18 cellular contexts compared by ENCODE assay signal in genomic region chr1:47970882-47971281, GRCh38. TPM values are rescaled to one million over a fixed set of nuclear protein-coding genes. Genes with fewer than 3 reads are reported as not detected.
DNase-seq lines count a peak whose midpoint lies in the region; ATAC-seq, FAIRE-seq and TF ChIP-seq lines count a peak whose summit lies in the region.
"Had no signal": no experiment of that assay in that cellular context is flagged by ENCODE, and none has a peak within 500 bp of the region (broad histone marks: within the 10 kb centered on the region; RNA-seq: fewer than 3 reads in every experiment).

No MANE protein-coding gene starts in this region.

- no peak overlapping the region for H2BK5ac ChIP-seq in neuronal stem cell (ENCODE audit: low read length)

- no peak for TF ChIP-seq CTCF in PC-3 (conservative IDR thresholded peaks at IDR 0.05; ENCODE audit: low read depth, low read length)
- no peak for TF ChIP-seq CTCF in bronchial epithelial cell (IDR thresholded peaks at IDR 0.05; ENCODE audit: insufficient read depth, low read length, severe bottlenecking)
- no peak for TF ChIP-seq CTCF in breast epithelium (IDR thresholded peaks at IDR 0.05)
- TF ChIP-seq CTCF in CD4-positive, alpha-beta T cell (IDR thresholded peaks at IDR 0.05), result no peak

- no peak overlapping the region for H4K8ac ChIP-seq in neuronal stem cell (ENCODE audit: low read depth, low read length)

- H2AFZ ChIP-seq in PC-3 (ENCODE audit: low read length) (no peak overlapping the region), neuronal stem cell (ENCODE audit: low read length) (no peak overlapping the region)
- H2AFZ ChIP-seq: GM23248 had no signal

- no peaks in the 10 kb centered on the region for H3K79me2 ChIP-seq in PC-3 (ENCODE audit: low read length)

- H3K36me3 ChIP-seq in PC-3 (ENCODE audit: low read depth, low read length), result no peaks in the 10 kb centered on the region
- H3K36me3 ChIP-seq in bronchial epithelial cell (ENCODE audit: control insufficient read depth, insufficient read depth, low read length), result no peaks in the 10 kb centered on the region
- no peaks in the 10 kb centered on the region for H3K36me3 ChIP-seq in neuronal stem cell (replicated peaks in 1 of 2; ENCODE audit: control insufficient read depth in 2 of 2, insufficient read depth in 2 of 2, low read length in 2 of 2)
- H3K36me3 ChIP-seq in breast epithelium, result no peaks in the 10 kb centered on the region
- H3K36me3 ChIP-seq: BE2C had no signal

- no peaks in the 10 kb centered on the region for H3K9me3 ChIP-seq in PC-3 (ENCODE audit: low read length)
- peaks cover 0 to 2% of the 10 kb centered on the region in 2 donors for H3K9me3 ChIP-seq in neuronal stem cell (replicated peaks in 1 of 2; ENCODE audit: control insufficient read depth in 2 of 2, insufficient read depth in 1 of 2, low read depth in 1 of 2, low read length in 2 of 2)
- H3K9me3 ChIP-seq in breast epithelium, result no peaks in the 10 kb centered on the region
- no peaks in the 10 kb centered on the region for H3K9me3 ChIP-seq in CD4-positive, alpha-beta T cell (ENCODE audit: control insufficient read depth, low read length)
- H3K9me3 ChIP-seq: BE2C had no signal

- H3K14ac ChIP-seq in neuronal stem cell (ENCODE audit: low read length), result no peak overlapping the region

- no peaks in the 10 kb centered on the region for H3K4me1 ChIP-seq in PC-3 (ENCODE audit: insufficient read depth, low read length)
- no peaks in the 10 kb centered on the region for H3K4me1 ChIP-seq in neuronal stem cell (ENCODE audit: control insufficient read depth in 2 of 2, insufficient read depth in 1 of 2, low read depth in 1 of 2, low read length in 2 of 2)
- H3K4me1 ChIP-seq in breast epithelium, result no peaks in the 10 kb centered on the region
- H3K4me1 ChIP-seq: BE2C had no signal

- H4K20me1 ChIP-seq in PC-3 (ENCODE audit: low read length), result no peaks in the 10 kb centered on the region

- no peaks in the 10 kb centered on the region for H3K27me3 ChIP-seq in PC-3 (ENCODE audit: low read length)
- H3K27me3 ChIP-seq in bronchial epithelial cell (ENCODE audit: control insufficient read depth, insufficient read depth, low read length), result peaks cover 3% of the 10 kb centered on the region
- no peaks in the 10 kb centered on the region for H3K27me3 ChIP-seq in neuronal stem cell (ENCODE audit: control insufficient read depth in 3 of 3, insufficient read depth in 3 of 3, low read depth in 1 of 3, low read length in 3 of 3)
- H3K27me3 ChIP-seq in breast epithelium, result no peaks in the 10 kb centered on the region
- no peaks in the 10 kb centered on the region for H3K27me3 ChIP-seq in CD4-positive, alpha-beta T cell (ENCODE audit: control insufficient read depth, insufficient read depth, low read length)
- H3K27me3 ChIP-seq: BE2C had no signal

- intact Hi-C loops in PC-3 (cut with micrococcal nuclease) (no loop called here), breast epithelium (cut with DNase I; ENCODE audit: low total_unique reads) (no loop called here)
- intact Hi-C loops in CD4-positive, alpha-beta T cell (cut with DNase I, micrococcal nuclease), result no loop called here

- H3K23ac ChIP-seq in neuronal stem cell (ENCODE audit: low read depth, low read length, poor library complexity), result no peak overlapping the region

- no peak for TF ChIP-seq POLR2A in breast epithelium (IDR thresholded peaks at IDR 0.05)

- H2BK12ac ChIP-seq in neuronal stem cell (ENCODE audit: low read length), result no peak overlapping the region

- H3K9ac ChIP-seq in PC-3 (ENCODE audit: low read length) (no peak overlapping the region), neuronal stem cell (ENCODE audit: low read depth, low read length, poor library complexity) (no peak overlapping the region)
- H3K9ac ChIP-seq: GM23248 had no signal

- H3K27me3 Mint-ChIP-seq in CD4-positive, alpha-beta T cell, result peaks cover 13% of the 10 kb centered on the region

- no peaks in the 10 kb centered on the region for H3K4me1 Mint-ChIP-seq in CD4-positive, alpha-beta T cell (ENCODE audit: low read depth)
- H3K4me1 Mint-ChIP-seq: CD4-positive, alpha-beta memory T cell had no signal

- POLR2A ChIA-PET in PC-3 (lab: Charles Lee; ENCODE audit: unreplicated experiment), result no interaction called here
- POLR2A ChIA-PET in CD4-positive, alpha-beta T cell (lab: Charles Lee), result no interaction called here

- ATAC-seq in PC-3, result peak; percentile 24; the same call in 1 of the 2 replicates
- no peak for ATAC-seq in CD4-positive, alpha-beta T cell (ENCODE audit: poor library complexity)

- H3K4me2 ChIP-seq in PC-3 (ENCODE audit: low read length) (no peak overlapping the region), neuronal stem cell (ENCODE audit: insufficient read depth, low read length, poor library complexity, severe bottlenecking) (no peak overlapping the region)

- H3K9me3 Mint-ChIP-seq in CD4-positive, alpha-beta T cell, result no peaks in the 10 kb centered on the region
- H3K9me3 Mint-ChIP-seq: CD4-positive, alpha-beta memory T cell had no signal

- H3K79me1 ChIP-seq in neuronal stem cell (ENCODE audit: low read depth, low read length), result no peaks in the 10 kb centered on the region

- H3K36me3 Mint-ChIP-seq in CD4-positive, alpha-beta T cell (ENCODE audit: low read depth), result no peaks in the 10 kb centered on the region
- H3K36me3 Mint-ChIP-seq: CD4-positive, alpha-beta memory T cell had no signal

- no peak overlapping the region for H2BK15ac ChIP-seq in neuronal stem cell (ENCODE audit: low read length)

- no peaks in the 10 kb centered on the region for H3F3A ChIP-seq in PC-3 (ENCODE audit: low read length, unreplicated experiment)

- no peak overlapping the region for H4K91ac ChIP-seq in neuronal stem cell (ENCODE audit: low read depth, low read length, poor library complexity)

- H3K4ac ChIP-seq in neuronal stem cell (ENCODE audit: low read length), result no peak overlapping the region

- H3K27ac ChIP-seq in PC-3 (ENCODE audit: low read length), result no peak overlapping the region
- H3K27ac ChIP-seq in neuronal stem cell (replicated peaks; ENCODE audit: low read length), result no peak overlapping the region
- H3K27ac ChIP-seq in breast epithelium, result no peak overlapping the region
- no peak overlapping the region for H3K27ac ChIP-seq in CD4-positive, alpha-beta T cell (ENCODE audit: low read depth, low read length)
- H3K27ac ChIP-seq: GM23248 had no signal

- H3K4me3 Mint-ChIP-seq in CD4-positive, alpha-beta T cell, result no peak overlapping the region
- H3K4me3 Mint-ChIP-seq: CD4-positive, alpha-beta memory T cell had no signal

- H2AK5ac ChIP-seq in neuronal stem cell (ENCODE audit: low read depth, low read length), result no peak overlapping the region

- BruUV-seq in PC-3 (replicated peaks; lab: Mats Ljungman, UMichigan), result no TSS peak

- no peaks in the 10 kb centered on the region for H3K9me2 ChIP-seq in PC-3 (replicated peaks; ENCODE audit: low read length)

- H3K18ac ChIP-seq in neuronal stem cell (ENCODE audit: low read length), result peak overlapping the region; percentile 71

- no peak overlapping the region for H3K4me3 ChIP-seq in PC-3 (ENCODE audit: low read length)
- no peak overlapping the region for H3K4me3 ChIP-seq in bronchial epithelial cell (ENCODE audit: low read depth, low read length)
- no peak overlapping the region for H3K4me3 ChIP-seq in neuronal stem cell (ENCODE audit: low read length in 2 of 2)
- no peak overlapping the region for H3K4me3 ChIP-seq in breast epithelium
- H3K4me3 ChIP-seq: GM23248 had no signal

- FAIRE-seq in bronchial epithelial cell (lab: Jason Lieb, UNC), result peak; percentile 13
- FAIRE-seq: GM12892, GM18507 had no signal

- no peak overlapping the region for H3K27ac Mint-ChIP-seq in CD4-positive, alpha-beta T cell
- H3K27ac Mint-ChIP-seq: CD4-positive, alpha-beta memory T cell had no signal

- DNase-seq in NCI-H510A treated with DMSO at 0.1 percent for 48 hours (lab: John Stamatoyannopoulos, UW) (peak; percentile 42), NCI-H510A (lab: John Stamatoyannopoulos, UW) (no peak), PC-3 (no peak), bronchial epithelial cell (ENCODE audit: low read depth) (no peak), neuronal stem cell (ENCODE audit: low spot score) (no peak), breast epithelium (ENCODE audit: low spot score in 2 of 2) (no peak)
- DNase-seq in CD4-positive, alpha-beta T cell, result no peak
- DNase-seq: BE2C; C1 segment of cervical spinal cord; CD4-positive, alpha-beta memory T cell; DMS153; DMS79; GDM1; GM23248; HCEC 1CT had no signal

- WGBS in neuronal stem cell (ENCODE audit: extremely low coverage in 2 of 2, insufficient read length in 2 of 2, insufficient replicate concordance in 1 of 2), 2 donors, result no CpG with 5 or more reads among the region's 3 CpGs

- CTCF ChIA-PET in PC-3 (lab: Charles Lee), result no interaction called here
- CTCF ChIA-PET in CD4-positive, alpha-beta T cell (lab: Charles Lee), result no interaction called here

- no peak overlapping the region for H2BK120ac ChIP-seq in neuronal stem cell (ENCODE audit: low read depth, low read length)

RNA-seq across cellular contexts. Expression of gene TRABD2B, which starts 26.3 kb away (rescaled TPM):
- total RNA-seq in PC-3 (2014; rRNA removed), result 0.44 and 0.63 TPM in 2 replicates
- total RNA-seq in bronchial epithelial cell, result under 0.01 TPM in 2 replicates
- polyA plus RNA-seq in neuronal stem cell (2013, experiment 1 of 2), result 0.42 TPM
- polyA plus RNA-seq in neuronal stem cell (2013, experiment 2 of 2), result 0.66 TPM
- total RNA-seq in breast epithelium, result 1 to 10 TPM; 1.4 to 3.7 (median 2.3) TPM
- not detected for total RNA-seq in CD4-positive, alpha-beta T cell
- total RNA-seq: CD4-positive, alpha-beta memory T cell; Daoy; GM23248 had no signal
- polyA plus RNA-seq: CD4-positive, alpha-beta memory T cell; GM23248 had no signal
